In the genomic region with DNA sequence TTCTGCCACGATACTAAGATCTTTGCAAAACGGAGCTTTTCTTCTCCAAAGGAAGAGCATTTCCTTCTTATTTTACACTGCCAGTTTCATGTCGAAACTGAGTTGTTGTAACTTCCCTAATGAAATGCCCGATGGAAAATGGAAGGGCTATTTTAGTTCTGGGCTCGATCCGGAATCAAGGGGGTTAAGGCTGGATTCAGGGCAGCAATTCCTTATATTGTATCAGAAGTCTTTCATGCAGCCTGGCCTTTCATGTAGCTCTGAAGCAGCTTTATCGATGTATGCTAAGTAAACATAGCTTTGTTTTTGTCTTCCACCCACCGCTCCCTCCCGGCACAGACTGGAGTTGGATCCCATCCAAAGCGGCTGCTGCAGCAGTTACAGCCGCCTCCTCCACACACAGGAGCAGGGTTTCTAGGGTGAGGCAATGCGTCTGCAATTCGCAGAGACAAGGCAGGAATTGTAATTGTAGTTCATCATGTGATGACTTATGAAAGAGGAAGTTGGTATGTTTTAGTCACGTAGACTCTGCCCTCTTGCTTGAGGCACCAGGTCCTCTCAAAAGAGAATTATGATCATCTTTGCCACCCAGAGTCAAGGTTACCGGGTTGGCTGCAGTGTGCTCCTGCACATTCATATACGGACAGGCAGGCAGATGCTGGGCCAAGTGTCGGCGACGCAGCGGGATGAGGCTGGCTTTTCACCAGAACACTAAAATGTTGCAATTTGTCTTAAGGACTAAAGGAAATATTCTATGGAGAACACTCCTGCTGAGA, we compare ENCODE assay signal across 8 cellular contexts. TPM values are rescaled to one million over a fixed set of nuclear protein-coding genes. Genes with fewer than 3 reads are reported as not detected.
DNase-seq lines count a peak whose midpoint lies in the region; ATAC-seq and TF ChIP-seq lines count a peak whose summit lies in the region.

No MANE protein-coding gene starts in this region.

- H3K4me3 ChIP-seq in body of pancreas (no peak overlapping the region), skeletal muscle satellite cell (ENCODE audit: low read length) (peak overlapping the region; percentile 47)

- DNase-seq in NCI-H2081 (lab: John Stamatoyannopoulos, UW) (peak; percentile 98 to 99), T1000 (lab: John Stamatoyannopoulos, UW) (peak; percentile 74), body of pancreas (peak; percentile 92 to 96 (median 94)), iPS-NIHi11 (ENCODE audit: low spot score) (peak; percentile 35)

- intact Hi-C loops in body of pancreas (cut with DNase I) = no loop called here

- peak overlapping the region; percentile 97 to 100 (median 100) for H3K27ac ChIP-seq in body of pancreas

- H3K4me1 ChIP-seq in body of pancreas (peaks cover 63% of the 10 kb centered on the region), skeletal muscle satellite cell (ENCODE audit: control insufficient read depth, insufficient read depth, low read length) (peaks cover 56% of the 10 kb centered on the region)

- 1 to 3% methylated on average over 20 of the region's 20 CpGs for WGBS in body of pancreas, 2 donors

- peak in 2 of 3 donors; percentile 86 for TF ChIP-seq POLR2A in body of pancreas (IDR thresholded peaks at IDR 0.05)

- peak overlapping the region; percentile 98 for H3K9ac ChIP-seq in skeletal muscle satellite cell (ENCODE audit: low read depth, low read length)

- H3K9me3 ChIP-seq in body of pancreas = no peaks in the 10 kb centered on the region
- no peaks in the 10 kb centered on the region for H3K9me3 ChIP-seq in skeletal muscle satellite cell (replicated peaks; ENCODE audit: low read length)

- TF ChIP-seq CTCF in body of pancreas (IDR thresholded peaks at IDR 0.05) = peak in 1 of 7 experiments; percentile 1

- H3K4me2 ChIP-seq in skeletal muscle satellite cell (ENCODE audit: low read length) = peak overlapping the region; percentile 74

- no peaks in the 10 kb centered on the region for H3K36me3 ChIP-seq in body of pancreas (replicated peaks in 1 of 2; ENCODE audit: insufficient read depth in 1 of 2, low read depth in 2 of 2)
- H3K36me3 ChIP-seq in skeletal muscle satellite cell (ENCODE audit: insufficient read depth, low read length) = peaks cover 13% of the 10 kb centered on the region

- H3K27me3 ChIP-seq in body of pancreas (no peaks in the 10 kb centered on the region), skeletal muscle satellite cell (ENCODE audit: control insufficient read depth, insufficient read depth, low read length) (no peaks in the 10 kb centered on the region)

- ATAC-seq in GM18498 (IDR thresholded peaks at IDR 0.05; ENCODE audit: unreplicated experiment) (peak; percentile 22), HG02943 (IDR thresholded peaks at IDR 0.05; ENCODE audit: low read depth, unreplicated experiment) (peak; percentile 38), body of pancreas (peak; percentile 54), HG03039 (IDR thresholded peaks at IDR 0.05; ENCODE audit: unreplicated experiment) (no peak)

RNA-seq across cellular contexts. Expression of a gene that starts 2.6 kb away (rescaled TPM):
- 10 to 100 TPM; 82.7 to 83.3 TPM for total RNA-seq in body of pancreas
- total RNA-seq in skeletal muscle satellite cell (2012; rRNA removed) = 61.6 and 73.8 TPM in 2 replicates

Comparison
In these comparisons a context has a peak if more than half of its experiments do, and no peak if none do; other contexts are left out.
1. DNase-seq: peak in every context shown above with its lines; median percentile 98 in NCI-H2081; 94 in body of pancreas; 74 in T1000; 35 in iPS-NIHi11.